Comparison of ENCODE assay signal across 27 cellular contexts in genomic region chr22:29260601-29261315, GRCh38. TPM values are rescaled to one million over a fixed set of nuclear protein-coding genes. Genes with fewer than 3 reads are reported as not detected.
DNase-seq lines count a peak whose midpoint lies in the region; ATAC-seq, FAIRE-seq and TF ChIP-seq lines count a peak whose summit lies in the region.
"Had no signal": no experiment of that assay in that cellular context is flagged by ENCODE, and none has a peak within 500 bp of the region (broad histone marks: within the 10 kb centered on the region; RNA-seq: fewer than 3 reads in every experiment).

No MANE protein-coding gene starts in this region.

- H4K20me1 ChIP-seq in IMR-90 (ENCODE audit: insufficient read depth, low read length) (no peaks in the 10 kb centered on the region), endothelial cell of umbilical vein (replicated peaks; ENCODE audit: control insufficient read depth, extremely low read depth, insufficient read depth, low read length) (no peaks in the 10 kb centered on the region), osteoblast (ENCODE audit: insufficient read depth, low read length) (peaks cover 4% of the 10 kb centered on the region)

- dilution Hi-C loops in IMR-90 (cut with HindIII; ENCODE audit: low sequenced_read_pairs, unreplicated experiment) = no loop called here
- dilution Hi-C loops in endothelial cell of umbilical vein (cut with MboI; ENCODE audit: extremely low pct_ligation_motif_present, low sequenced_read_pairs) = no loop called here

- H3K79me1 ChIP-seq in IMR-90 (ENCODE audit: low read depth in 1 of 2, low read length in 2 of 2) = peaks cover 0 to 3% of the 10 kb centered on the region in 2 experiments; a peak in 3 of 4 replicates

- H3K4ac ChIP-seq in IMR-90 (ENCODE audit: low read depth, low read length) = no peak overlapping the region

- H3K4me2 ChIP-seq in IMR-90 (ENCODE audit: low read depth, low read length) = no peak overlapping the region
- no peak overlapping the region for H3K4me2 ChIP-seq in endothelial cell of umbilical vein (ENCODE audit: insufficient read depth, low read length)
- H3K4me2 ChIP-seq in osteoblast (ENCODE audit: insufficient read depth, low read length) = no peak overlapping the region
- H3K4me2 ChIP-seq: smooth muscle cell had no signal

- no peak overlapping the region for H3K23ac ChIP-seq in IMR-90 (ENCODE audit: low read depth, low read length)

- H3K4me3 ChIP-seq in IMR-90 (ENCODE audit: insufficient read depth, low read depth, low read length) (no peak overlapping the region), endothelial cell of umbilical vein (replicated peaks in 1 of 3; ENCODE audit: insufficient read depth in 1 of 3, low read depth in 1 of 3, low read length in 3 of 3) (no peak overlapping the region), osteoblast (ENCODE audit: insufficient read depth, low read length) (no peak overlapping the region)
- H3K4me3 ChIP-seq: smooth muscle cell, thyroid gland had no signal

- ATAC-seq in IMR-90 (ENCODE audit: low read depth) = no peak

- H2BK20ac ChIP-seq in IMR-90 (ENCODE audit: low read depth, low read length) = no peak overlapping the region

- no peak overlapping the region for H4K5ac ChIP-seq in IMR-90 (ENCODE audit: low read depth, low read length)

- intact Hi-C loops in IMR-90 (cut with micrococcal nuclease) (no loop called here), endothelial cell of umbilical vein (cut with micrococcal nuclease) (no loop called here)

- no peak overlapping the region for H3K9ac ChIP-seq in IMR-90 (ENCODE audit: low read depth, low read length)
- no peak overlapping the region for H3K9ac ChIP-seq in endothelial cell of umbilical vein (replicated peaks; ENCODE audit: extremely low read depth, insufficient read depth, low read length)

- no TSS peak for BruUV-seq in IMR-90 (replicated peaks; lab: Mats Ljungman, UMichigan)
- BruUV-seq in endothelial cell of umbilical vein (replicated peaks; lab: Mats Ljungman, UMichigan) = no TSS peak

- no peak for TF ChIP-seq RAD21 in IMR-90 (IDR thresholded peaks at IDR 0.05; ENCODE audit: low read length)

- no peak overlapping the region for H2BK15ac ChIP-seq in IMR-90 (ENCODE audit: low read depth, low read length)

- H2AFZ ChIP-seq in IMR-90 (replicated peaks; ENCODE audit: low read length, poor library complexity) (no peak overlapping the region), endothelial cell of umbilical vein (ENCODE audit: low read depth, low read length) (no peak overlapping the region), osteoblast (ENCODE audit: low read length) (no peak overlapping the region)

- DNase-seq in GM13976 (ENCODE audit: low spot score) (peak; percentile 30), IMR-90 (no peak), endothelial cell of umbilical vein (ENCODE audit: low read depth, low spot score) (no peak), osteoblast (ENCODE audit: insufficient read length, low spot score, missing footprints) (peak; percentile 73), NCI-H1436 treated with DMSO at 0.1 percent for 48 hours (lab: John Stamatoyannopoulos, UW) (no peak), KG1 (lab: John Stamatoyannopoulos, UW) (no peak)
- DNase-seq in stimulated activated CD4-positive, alpha-beta T cell treated with anti-CD3 and anti-CD28 coated beads, Interleukin-1b, Interleukin-23, amount 100 ng/mL, for 48 hours = no peak
- DNase-seq: activated CD4-positive, alpha-beta T cell treated with anti-CD3 and anti-CD28 coated beads, Interleukin-2, amount 50 U/mL, for 1 hour; anterior cingulate cortex; cortex of kidney; EL; kidney; NCI-H1105; NCI-H2029 treated with DMSO at 0.1 percent for 48 hours; NCI-H2227 treated with DMSO at 0.1 percent for 48 hours; stimulated activated CD4-positive, alpha-beta T cell treated with anti-CD3 and anti-CD28 coated beads, Interleukin-4, amount 100 ng/mL, for 1 hour; stimulated activated naive CD4-positive, alpha-beta T cell; T-helper 9 cell; thyroid gland had no signal

- H2BK5ac ChIP-seq in IMR-90 (ENCODE audit: low read depth, low read length, poor library complexity, severe bottlenecking) = no peak overlapping the region

- POLR2A ChIA-PET in IMR-90 (lab: Charles Lee; ENCODE audit: unreplicated experiment) = no interaction called here
- POLR2A ChIA-PET in endothelial cell of umbilical vein (lab: Charles Lee) = no interaction called here

- CTCF ChIA-PET in IMR-90 (lab: Yijun Ruan, JAX) = no interaction called here
- CTCF ChIA-PET in endothelial cell of umbilical vein (lab: Charles Lee) = interaction anchor here (1.1 kb wide), 1 partner anchor 15 kb away, joined by 4 read pairs; no protein-coding TSS in a partner anchor

- peak; percentile 26 for FAIRE-seq in endothelial cell of umbilical vein (lab: Jason Lieb, UNC)
- FAIRE-seq: D721Med, endometrium, HTR-8/SVneo, kidney had no signal

- H3K56ac ChIP-seq in IMR-90 (ENCODE audit: extremely low read depth, insufficient read depth, low read length) = no peak overlapping the region

- H3K4me1 ChIP-seq in IMR-90 (ENCODE audit: control insufficient read depth, insufficient read depth, low read length) (no peaks in the 10 kb centered on the region), endothelial cell of umbilical vein (ENCODE audit: control insufficient read depth, extremely low read depth, insufficient read depth, low read length) (no peaks in the 10 kb centered on the region), osteoblast (ENCODE audit: insufficient read depth, low read length) (no peaks in the 10 kb centered on the region)
- H3K4me1 ChIP-seq: thyroid gland had no signal

- H3K27ac ChIP-seq in IMR-90 (ENCODE audit: insufficient read depth, low read length) (no peak overlapping the region), endothelial cell of umbilical vein (ENCODE audit: insufficient read depth, low read depth, low read length) (no peak overlapping the region), osteoblast (ENCODE audit: low read depth, low read length) (no peak overlapping the region)
- H3K27ac ChIP-seq: neutrophil, thyroid gland had no signal

- H3K36me3 ChIP-seq in IMR-90 (ENCODE audit: control insufficient read depth, insufficient read depth, low read length) (peaks cover 22% of the 10 kb centered on the region), endothelial cell of umbilical vein (ENCODE audit: control insufficient read depth in 2 of 2, extremely low read depth in 1 of 2, insufficient read depth in 2 of 2, low read length in 2 of 2) (peaks cover 3 to 14% of the 10 kb centered on the region in 2 experiments), osteoblast (ENCODE audit: insufficient read depth, low read length) (peaks cover 12% of the 10 kb centered on the region)

- H3K9me3 ChIP-seq in IMR-90 (ENCODE audit: control insufficient read depth, insufficient read depth, low read length) = no peaks in the 10 kb centered on the region
- H3K9me3 ChIP-seq in endothelial cell of umbilical vein (replicated peaks; ENCODE audit: control insufficient read depth, insufficient read depth, low read length) = no peaks in the 10 kb centered on the region
- no peaks in the 10 kb centered on the region for H3K9me3 ChIP-seq in osteoblast (ENCODE audit: low read depth, low read length)
- H3K9me3 ChIP-seq: neutrophil, thyroid gland had no signal

- H3K79me2 ChIP-seq in endothelial cell of umbilical vein (ENCODE audit: control insufficient read depth, insufficient read depth, low read length) = no peaks in the 10 kb centered on the region
- H3K79me2 ChIP-seq in osteoblast (ENCODE audit: insufficient read depth, low read length) = peaks cover 1% of the 10 kb centered on the region

- H3K9me1 ChIP-seq in IMR-90 (ENCODE audit: insufficient read depth, low read length) = 0 out of 2 replicates have a peak, but pooled peaks cover 2% of the 10 kb centered on the region
- no peaks in the 10 kb centered on the region for H3K9me1 ChIP-seq in endothelial cell of umbilical vein (replicated peaks; ENCODE audit: control insufficient read depth, extremely low read depth, insufficient read depth, low read length)

- TF ChIP-seq POLR2A in IMR-90 (IDR thresholded peaks at IDR 0.05; ENCODE audit: low read depth, low read length) = no peak
- no peak for TF ChIP-seq POLR2A in endothelial cell of umbilical vein (IDR thresholded peaks at IDR 0.05; ENCODE audit: low read depth, low read length)

- in situ Hi-C loops in GM13976 (cut with MboI; ENCODE audit: low sequenced_read_pairs, unreplicated experiment) (no loop called here), IMR-90 (cut with MboI; ENCODE audit: low sequenced_read_pairs) (no loop called here)

- WGBS in IMR-90 (ENCODE audit: extremely low coverage in 2 of 2, insufficient read length in 1 of 2), 2 experiments = 90% methylated on average over 13 of the region's 17 CpGs; no CpG with 5 or more reads in 1 of the 2 experiments

- no peak for TF ChIP-seq CTCF in GM13976 (IDR thresholded peaks at IDR 0.05; ENCODE audit: borderline replicate concordance, control extremely low read depth, extremely low read depth, insufficient read depth, missing control alignments)
- TF ChIP-seq CTCF in IMR-90 (conservative IDR thresholded peaks at IDR 0.05; ENCODE audit: low read depth, low read length) = no peak
- TF ChIP-seq CTCF in endothelial cell of umbilical vein (IDR thresholded peaks at IDR 0.05; ENCODE audit: extremely low read depth in 1 of 2, insufficient read depth in 1 of 2, low read depth in 1 of 2, low read length in 2 of 2) = no peak
- no peak for TF ChIP-seq CTCF in osteoblast (IDR thresholded peaks at IDR 0.05; ENCODE audit: extremely low read depth, low read depth, low read length)

- no peak overlapping the region for H3K14ac ChIP-seq in IMR-90 (replicated peaks; ENCODE audit: low read depth, low read length)

- no peak overlapping the region for H4K91ac ChIP-seq in IMR-90 (ENCODE audit: insufficient read depth, low read depth, low read length)

- H3K27me3 ChIP-seq in IMR-90 (ENCODE audit: control insufficient read depth, insufficient read depth, low read length) (no peaks in the 10 kb centered on the region), endothelial cell of umbilical vein (ENCODE audit: control insufficient read depth in 2 of 2, insufficient read depth in 2 of 2, low read length in 2 of 2) (no peaks in the 10 kb centered on the region), osteoblast (ENCODE audit: insufficient read depth, low read length) (no peaks in the 10 kb centered on the region)
- H3K27me3 ChIP-seq: neutrophil, thyroid gland had no signal

- no peak overlapping the region for H3K18ac ChIP-seq in IMR-90 (ENCODE audit: low read depth, low read length)

- no peak overlapping the region for H2BK120ac ChIP-seq in IMR-90 (ENCODE audit: low read depth, low read length)

- peak overlapping the region; percentile 28 for H2AK9ac ChIP-seq in IMR-90 (replicated peaks; ENCODE audit: low read depth, low read length, poor library complexity)

- H4K8ac ChIP-seq in IMR-90 (ENCODE audit: low read depth in 2 of 2, low read length in 2 of 2) = no peak overlapping the region

- no peak overlapping the region for H2AK5ac ChIP-seq in IMR-90 (ENCODE audit: low read depth, low read length)

RNA-seq across cellular contexts. Expression of gene RHBDD3, which starts 7.0 kb away (rescaled TPM):
- total RNA-seq in IMR-90 (2012; rRNA removed) = 5.7 and 6.9 TPM in 2 replicates
- polyA plus RNA-seq in IMR-90 (2012; rRNA removed) = 21.2 and 21.5 TPM in 2 replicates
- polyA plus RNA-seq in IMR-90 (2012; cell fraction: cytosol; rRNA removed) = 16.5 and 26.9 TPM in 2 replicates
- 32.2 and 94.3 TPM in 2 replicates for polyA plus RNA-seq in IMR-90 (2012; cell fraction: nucleus; rRNA removed; ENCODE audit: low replicate concordance)
- total RNA-seq in endothelial cell of umbilical vein = 31.3 and 36.3 TPM in 2 replicates
- 37.2 and 46.0 TPM in 2 replicates for polyA plus RNA-seq in endothelial cell of umbilical vein
- 22.0 and 32.2 TPM in 2 replicates for polyA plus RNA-seq in endothelial cell of umbilical vein (2011; cell fraction: cytosol; rRNA removed)
- polyA plus RNA-seq in endothelial cell of umbilical vein (2011; cell fraction: nucleus; rRNA removed) = 42.9 and 48.5 TPM in 2 replicates
- polyA plus RNA-seq in endothelial cell of umbilical vein (2012) = 17.3 and 17.4 TPM in 2 replicates
- polyA minus RNA-seq in endothelial cell of umbilical vein = 9.3 and 17.8 TPM in 2 replicates
- 8.6 TPM for polyA minus RNA-seq in endothelial cell of umbilical vein (2011; cell fraction: cytosol; rRNA and poly(A)+ RNA removed)
- 10.9 and 15.6 TPM in 2 replicates for polyA minus RNA-seq in endothelial cell of umbilical vein (2011; cell fraction: nucleus; rRNA and poly(A)+ RNA removed)
- 25.0 and 32.7 TPM in 2 replicates for total RNA-seq in osteoblast

RNA-seq across cellular contexts. Expression of gene EWSR1, which starts 7.3 kb away (rescaled TPM):
- total RNA-seq in IMR-90 (2012; rRNA removed) (414 and 518 TPM in 2 replicates), endothelial cell of umbilical vein (302 and 305 TPM in 2 replicates), osteoblast (139 and 148 TPM in 2 replicates)
- polyA plus RNA-seq in IMR-90 (2012; rRNA removed) (243 and 267 TPM in 2 replicates), endothelial cell of umbilical vein (563 and 588 TPM in 2 replicates)
- 124 and 135 TPM in 2 replicates for polyA plus RNA-seq in IMR-90 (2012; cell fraction: cytosol; rRNA removed)
- polyA plus RNA-seq in IMR-90 (2012; cell fraction: nucleus; rRNA removed; ENCODE audit: low replicate concordance) = 764 and 770 TPM in 2 replicates
- 186 and 237 TPM in 2 replicates for polyA plus RNA-seq in endothelial cell of umbilical vein (2011; cell fraction: cytosol; rRNA removed)
- polyA plus RNA-seq in endothelial cell of umbilical vein (2011; cell fraction: nucleus; rRNA removed) = 1,153 and 1,220 TPM in 2 replicates
- polyA plus RNA-seq in endothelial cell of umbilical vein (2012) = 226 and 267 TPM in 2 replicates
- 389 and 446 TPM in 2 replicates for polyA minus RNA-seq in endothelial cell of umbilical vein
- polyA minus RNA-seq in endothelial cell of umbilical vein (2011; cell fraction: cytosol; rRNA and poly(A)+ RNA removed) = 152 TPM
- polyA minus RNA-seq in endothelial cell of umbilical vein (2011; cell fraction: nucleus; rRNA and poly(A)+ RNA removed) = 257 and 351 TPM in 2 replicates

RNA-seq across cellular contexts. Expression of gene GAS2L1, which starts 45.7 kb away (rescaled TPM):
- total RNA-seq in IMR-90 (2012; rRNA removed) (1.4 TPM in 2 replicates), endothelial cell of umbilical vein (42.1 and 44.0 TPM in 2 replicates), osteoblast (11.6 and 13.0 TPM in 2 replicates)
- polyA plus RNA-seq in IMR-90 (2012; rRNA removed) (15.6 and 22.5 TPM in 2 replicates), endothelial cell of umbilical vein (30.5 and 39.3 TPM in 2 replicates)
- 24.1 and 32.2 TPM in 2 replicates for polyA plus RNA-seq in IMR-90 (2012; cell fraction: cytosol; rRNA removed)
- polyA plus RNA-seq in IMR-90 (2012; cell fraction: nucleus; rRNA removed; ENCODE audit: low replicate concordance) = 20.1 and 69.5 TPM in 2 replicates
- 19.9 and 27.5 TPM in 2 replicates for polyA plus RNA-seq in endothelial cell of umbilical vein (2011; cell fraction: cytosol; rRNA removed)
- polyA plus RNA-seq in endothelial cell of umbilical vein (2011; cell fraction: nucleus; rRNA removed) = 24.5 and 30.4 TPM in 2 replicates
- polyA plus RNA-seq in endothelial cell of umbilical vein (2012) = 24.5 and 34.1 TPM in 2 replicates
- polyA minus RNA-seq in endothelial cell of umbilical vein = 11.0 and 18.4 TPM in 2 replicates
- polyA minus RNA-seq in endothelial cell of umbilical vein (2011; cell fraction: cytosol; rRNA and poly(A)+ RNA removed) = 11.4 TPM
- 13.3 and 16.6 TPM in 2 replicates for polyA minus RNA-seq in endothelial cell of umbilical vein (2011; cell fraction: nucleus; rRNA and poly(A)+ RNA removed)

RNA-seq across cellular contexts. Expression of gene RASL10A, which starts 54.7 kb away (rescaled TPM):
- total RNA-seq in IMR-90 (2012; rRNA removed) (not detected in 2 replicates), endothelial cell of umbilical vein (1.3 and 1.9 TPM in 2 replicates), osteoblast (not detected in 2 replicates)
- polyA plus RNA-seq in IMR-90 (2012; rRNA removed) (0.07 and 0.26 TPM in 2 replicates), endothelial cell of umbilical vein (1.1 TPM in 2 replicates)
- polyA plus RNA-seq in IMR-90 (2012; cell fraction: cytosol; rRNA removed) = 0.22 TPM in 1 of 2 replicates, not detected in the other
- polyA plus RNA-seq in IMR-90 (2012; cell fraction: nucleus; rRNA removed; ENCODE audit: low replicate concordance) = 0.89 and 2.7 TPM in 2 replicates
- polyA plus RNA-seq in endothelial cell of umbilical vein (2011; cell fraction: cytosol; rRNA removed) = 0.46 and 0.54 TPM in 2 replicates
- polyA plus RNA-seq in endothelial cell of umbilical vein (2011; cell fraction: nucleus; rRNA removed) = 3.4 and 3.6 TPM in 2 replicates
- 0.23 and 1.4 TPM in 2 replicates for polyA plus RNA-seq in endothelial cell of umbilical vein (2012)
- polyA minus RNA-seq in endothelial cell of umbilical vein = 0.47 TPM in 1 of 2 replicates, not detected in the other
- not detected for polyA minus RNA-seq in endothelial cell of umbilical vein (2011; cell fraction: cytosol; rRNA and poly(A)+ RNA removed)
- 0.96 TPM in 1 of 2 replicates, not detected in the other for polyA minus RNA-seq in endothelial cell of umbilical vein (2011; cell fraction: nucleus; rRNA and poly(A)+ RNA removed)
- total RNA-seq: smooth muscle cell had no signal
- polyA plus RNA-seq: smooth muscle cell had no signal

RNA-seq across cellular contexts. Expression of gene EMID1, which starts 55.1 kb away (rescaled TPM):
- total RNA-seq in IMR-90 (2012; rRNA removed) = 0.28 and 0.54 TPM in 2 replicates
- 1.2 and 1.3 TPM in 2 replicates for polyA plus RNA-seq in IMR-90 (2012; rRNA removed)
- polyA plus RNA-seq in IMR-90 (2012; cell fraction: cytosol; rRNA removed) = 0.41 and 2.3 TPM in 2 replicates
- 2.9 TPM in 2 replicates for polyA plus RNA-seq in IMR-90 (2012; cell fraction: nucleus; rRNA removed; ENCODE audit: low replicate concordance)
- total RNA-seq in endothelial cell of umbilical vein = 0.39 and 0.51 TPM in 2 replicates
- 0.56 and 0.75 TPM in 2 replicates for polyA plus RNA-seq in endothelial cell of umbilical vein
- polyA plus RNA-seq in endothelial cell of umbilical vein (2011; cell fraction: cytosol; rRNA removed) = 0.41 and 0.63 TPM in 2 replicates
- 0.61 and 0.84 TPM in 2 replicates for polyA plus RNA-seq in endothelial cell of umbilical vein (2011; cell fraction: nucleus; rRNA removed)
- polyA plus RNA-seq in endothelial cell of umbilical vein (2012) = 0.22 TPM in 1 of 2 replicates, not detected in the other
- polyA minus RNA-seq in endothelial cell of umbilical vein = 0.23 and 0.68 TPM in 2 replicates
- not detected for polyA minus RNA-seq in endothelial cell of umbilical vein (2011; cell fraction: cytosol; rRNA and poly(A)+ RNA removed)
- polyA minus RNA-seq in endothelial cell of umbilical vein (2011; cell fraction: nucleus; rRNA and poly(A)+ RNA removed) = 0.43 TPM in 1 of 2 replicates, not detected in the other
- total RNA-seq in osteoblast = under 0.01 and 0.29 TPM in 2 replicates
- total RNA-seq: activated T-helper 1 cell treated with anti-CD3 and anti-CD28 coated beads, Interleukin-12 subunit alpha, Interleukin-12 subunit beta, Interleukin-2, Interleukin-4 antibody, amounts not matched to agents 30 ng/mL and 10 ng/mL and 1 ng/mL, durations not matched to agents 14 hours and 24 hours and 36 hours; pulmonary artery endothelial cell had no signal
- polyA plus RNA-seq: CD14-positive monocyte had no signal

Comparison
In these comparisons a context has a peak if more than half of its experiments do, and no peak if none do; other contexts are left out.
1. DNase-seq: peak in GM13976 (single experiment) and osteoblast (single experiment); none in IMR-90 (single experiment), endothelial cell of umbilical vein (single experiment), NCI-H1436 treated with DMSO at 0.1 percent for 48 hours (single experiment), KG1 (single experiment) and stimulated activated CD4-positive, alpha-beta T cell treated with anti-CD3 and anti-CD28 coated beads, Interleukin-1b, Interleukin-23, amount 100 ng/mL, for 48 hours (single experiment).